Comparison of ENCODE assay signal across 1 cellular context in the genomic region with DNA sequence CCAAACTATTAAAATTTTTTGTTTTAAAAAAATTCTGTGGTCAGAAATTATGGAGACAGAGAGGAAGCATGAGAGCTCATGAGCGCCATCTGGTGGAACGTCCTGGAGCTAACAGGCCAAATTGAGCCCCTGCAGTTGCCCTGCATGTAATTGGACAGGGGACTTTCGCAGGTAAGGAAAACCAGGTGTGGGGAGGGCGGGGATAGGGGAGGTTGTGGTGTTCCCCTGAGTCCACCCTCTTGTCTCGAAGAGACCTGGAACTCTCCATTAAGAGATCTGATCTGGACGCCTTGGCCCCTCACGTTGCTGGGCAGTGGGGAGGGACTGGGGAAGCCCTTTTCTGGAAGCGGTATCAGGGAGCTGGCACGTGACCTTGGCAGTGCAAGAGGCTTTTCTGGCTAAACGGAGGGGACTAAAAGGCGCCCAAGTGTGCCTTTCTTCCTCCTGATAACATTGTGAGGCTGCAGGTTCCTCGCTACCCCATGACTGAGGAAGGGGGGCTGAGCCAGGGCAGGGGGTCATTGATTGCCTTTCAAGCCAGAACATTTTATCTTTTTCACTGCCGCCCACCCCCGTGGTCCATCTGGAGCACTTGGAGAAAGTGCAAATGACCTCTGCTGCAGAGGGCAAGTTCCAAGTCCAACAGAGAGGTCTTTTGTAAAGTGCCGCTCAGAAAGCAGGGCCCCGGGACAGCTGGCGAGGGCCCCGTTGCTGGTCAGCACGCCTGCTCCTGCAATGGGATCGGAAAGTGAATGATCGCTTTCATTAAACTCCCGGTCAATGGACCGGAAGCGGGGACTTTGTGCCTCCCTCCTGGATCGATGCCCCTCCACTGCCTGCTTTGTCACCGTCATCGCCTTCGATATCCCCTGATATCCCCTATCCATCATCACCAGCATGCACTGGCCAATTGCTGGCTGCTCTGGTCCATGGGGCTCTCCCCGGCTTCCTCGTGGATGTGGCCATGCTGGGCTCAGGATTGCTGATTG.
TF ChIP-seq lines count a peak whose summit lies in the region.

No MANE protein-coding gene starts in this region.

TF ChIP-seq in HCT116, 20 proteins besides CTCF, POLR2A, EP300 and RAD21:
- TF ChIP-seq, protein P1, sequence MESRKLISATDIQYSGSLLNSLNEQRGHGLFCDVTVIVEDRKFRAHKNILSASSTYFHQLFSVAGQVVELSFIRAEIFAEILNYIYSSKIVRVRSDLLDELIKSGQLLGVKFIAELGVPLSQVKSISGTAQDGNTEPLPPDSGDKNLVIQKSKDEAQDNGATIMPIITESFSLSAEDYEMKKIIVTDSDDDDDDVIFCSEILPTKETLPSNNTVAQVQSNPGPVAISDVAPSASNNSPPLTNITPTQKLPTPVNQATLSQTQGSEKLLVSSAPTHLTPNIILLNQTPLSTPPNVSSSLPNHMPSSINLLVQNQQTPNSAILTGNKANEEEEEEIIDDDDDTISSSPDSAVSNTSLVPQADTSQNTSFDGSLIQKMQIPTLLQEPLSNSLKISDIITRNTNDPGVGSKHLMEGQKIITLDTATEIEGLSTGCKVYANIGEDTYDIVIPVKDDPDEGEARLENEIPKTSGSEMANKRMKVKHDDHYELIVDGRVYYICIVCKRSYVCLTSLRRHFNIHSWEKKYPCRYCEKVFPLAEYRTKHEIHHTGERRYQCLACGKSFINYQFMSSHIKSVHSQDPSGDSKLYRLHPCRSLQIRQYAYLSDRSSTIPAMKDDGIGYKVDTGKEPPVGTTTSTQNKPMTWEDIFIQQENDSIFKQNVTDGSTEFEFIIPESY (IDR thresholded peaks at IDR 0.05; ENCODE audit: extremely low read depth, insufficient replicate concordance, low read length), result no peak
- TF ChIP-seq ZFX (IDR thresholded peaks at IDR 0.05) (no peak), SIN3A (IDR thresholded peaks at IDR 0.05; ENCODE audit: low read depth) (no peak), ZNF274 (IDR thresholded peaks at IDR 0.05; ENCODE audit: low read depth, low read length) (no peak), ELF1 (IDR thresholded peaks at IDR 0.05; ENCODE audit: borderline replicate concordance, low read depth) (no peak)
- TF ChIP-seq, protein P2, sequence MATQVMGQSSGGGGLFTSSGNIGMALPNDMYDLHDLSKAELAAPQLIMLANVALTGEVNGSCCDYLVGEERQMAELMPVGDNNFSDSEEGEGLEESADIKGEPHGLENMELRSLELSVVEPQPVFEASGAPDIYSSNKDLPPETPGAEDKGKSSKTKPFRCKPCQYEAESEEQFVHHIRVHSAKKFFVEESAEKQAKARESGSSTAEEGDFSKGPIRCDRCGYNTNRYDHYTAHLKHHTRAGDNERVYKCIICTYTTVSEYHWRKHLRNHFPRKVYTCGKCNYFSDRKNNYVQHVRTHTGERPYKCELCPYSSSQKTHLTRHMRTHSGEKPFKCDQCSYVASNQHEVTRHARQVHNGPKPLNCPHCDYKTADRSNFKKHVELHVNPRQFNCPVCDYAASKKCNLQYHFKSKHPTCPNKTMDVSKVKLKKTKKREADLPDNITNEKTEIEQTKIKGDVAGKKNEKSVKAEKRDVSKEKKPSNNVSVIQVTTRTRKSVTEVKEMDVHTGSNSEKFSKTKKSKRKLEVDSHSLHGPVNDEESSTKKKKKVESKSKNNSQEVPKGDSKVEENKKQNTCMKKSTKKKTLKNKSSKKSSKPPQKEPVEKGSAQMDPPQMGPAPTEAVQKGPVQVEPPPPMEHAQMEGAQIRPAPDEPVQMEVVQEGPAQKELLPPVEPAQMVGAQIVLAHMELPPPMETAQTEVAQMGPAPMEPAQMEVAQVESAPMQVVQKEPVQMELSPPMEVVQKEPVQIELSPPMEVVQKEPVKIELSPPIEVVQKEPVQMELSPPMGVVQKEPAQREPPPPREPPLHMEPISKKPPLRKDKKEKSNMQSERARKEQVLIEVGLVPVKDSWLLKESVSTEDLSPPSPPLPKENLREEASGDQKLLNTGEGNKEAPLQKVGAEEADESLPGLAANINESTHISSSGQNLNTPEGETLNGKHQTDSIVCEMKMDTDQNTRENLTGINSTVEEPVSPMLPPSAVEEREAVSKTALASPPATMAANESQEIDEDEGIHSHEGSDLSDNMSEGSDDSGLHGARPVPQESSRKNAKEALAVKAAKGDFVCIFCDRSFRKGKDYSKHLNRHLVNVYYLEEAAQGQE (IDR thresholded peaks at IDR 0.05; ENCODE audit: low read depth), result no peak
TF ChIP-seq in HCT116: peak in this region for 0.
